In genomic region chr2:232721882-232722281, GRCh38 we compare ENCODE assay signal across 1 cellular context.
TF ChIP-seq lines count a peak whose summit lies in the region.

No MANE protein-coding gene starts in this region.

TF ChIP-seq in SK-N-SH treated with all-trans-retinoic acid at 6 μM for 48 hours, 23 proteins besides CTCF, POLR2A, EP300 and RAD21 (continued from another document):
- no peak for TF ChIP-seq TSHZ2 (CRISPR knock-in tag; IDR thresholded peaks at IDR 0.05)
- no peak for TF ChIP-seq ZNF8 (CRISPR knock-in tag; IDR thresholded peaks at IDR 0.05)
- no peak for TF ChIP-seq ESRRG (CRISPR knock-in tag; IDR thresholded peaks at IDR 0.05)
- TF ChIP-seq BACH2 (CRISPR knock-in tag; IDR thresholded peaks at IDR 0.05; ENCODE audit: borderline replicate concordance) = no peak
- TF ChIP-seq CSRNP3 (CRISPR knock-in tag; IDR thresholded peaks at IDR 0.05) = no peak
- TF ChIP-seq PPARA (CRISPR knock-in tag; IDR thresholded peaks at IDR 0.05; ENCODE audit: borderline replicate concordance) = no peak
- TF ChIP-seq PATZ1 (CRISPR knock-in tag; IDR thresholded peaks at IDR 0.05; ENCODE audit: borderline replicate concordance) = no peak
- no peak for TF ChIP-seq ZNF70 (CRISPR knock-in tag; IDR thresholded peaks at IDR 0.05)
- TF ChIP-seq ZC3H10 (CRISPR knock-in tag; IDR thresholded peaks at IDR 0.05) = no peak
- no peak for TF ChIP-seq TCF4 (CRISPR knock-in tag; IDR thresholded peaks at IDR 0.05; ENCODE audit: borderline replicate concordance)
